Comparison of ENCODE assay signal across 1 cellular context in the genomic region with DNA sequence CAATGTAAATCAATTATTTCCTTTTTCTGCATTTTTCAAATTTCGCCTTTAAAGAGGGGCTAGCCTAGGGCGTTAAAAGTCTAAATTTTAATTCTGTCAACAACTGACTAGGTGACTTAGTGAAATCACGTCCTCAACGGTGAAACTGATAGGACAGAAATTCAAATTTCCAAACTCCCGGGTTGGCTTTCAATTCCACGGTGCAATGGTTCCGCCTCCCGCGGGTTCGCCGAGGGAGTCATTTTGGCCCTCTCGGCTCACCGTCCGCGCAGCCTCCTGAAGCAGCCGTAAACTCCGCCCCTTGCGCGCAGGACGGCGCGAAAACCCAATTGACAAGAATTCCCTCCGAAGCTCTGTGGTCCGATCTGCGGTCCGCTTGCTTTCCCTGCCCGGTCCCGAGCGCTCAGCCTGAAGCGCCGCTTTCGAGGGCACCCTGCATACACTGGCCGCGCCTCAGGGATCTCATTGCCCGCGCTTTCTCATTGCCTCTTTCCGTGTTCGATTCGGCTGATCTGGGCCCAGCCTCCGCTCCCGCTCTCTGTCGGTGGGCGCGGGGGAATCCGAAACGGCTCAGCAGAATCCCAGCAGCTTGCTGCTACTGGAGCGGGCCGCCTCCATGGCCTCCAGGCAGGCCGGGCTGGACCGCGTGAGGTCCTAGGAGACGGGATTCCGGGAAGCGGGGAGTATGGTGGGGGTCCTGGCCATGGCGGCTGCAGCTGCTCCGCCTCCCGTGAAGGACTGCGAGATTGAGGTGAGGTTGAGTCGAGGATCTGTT.
A peak's percentile ranks its signal among the peaks of the same experiment; 100 is the strongest.
TF ChIP-seq lines count a peak whose summit lies in the region.

Gene ATAD5, plus strand, starts transcription at position 304 of the 775 bp plus-strand sequence. Its CDS starts 382 bp downstream, at position 686.

TF ChIP-seq in HEK293, 187 proteins besides CTCF, POLR2A, EP300 and RAD21 (continued from another document and continues in another):
- TF ChIP-seq, protein P1, sequence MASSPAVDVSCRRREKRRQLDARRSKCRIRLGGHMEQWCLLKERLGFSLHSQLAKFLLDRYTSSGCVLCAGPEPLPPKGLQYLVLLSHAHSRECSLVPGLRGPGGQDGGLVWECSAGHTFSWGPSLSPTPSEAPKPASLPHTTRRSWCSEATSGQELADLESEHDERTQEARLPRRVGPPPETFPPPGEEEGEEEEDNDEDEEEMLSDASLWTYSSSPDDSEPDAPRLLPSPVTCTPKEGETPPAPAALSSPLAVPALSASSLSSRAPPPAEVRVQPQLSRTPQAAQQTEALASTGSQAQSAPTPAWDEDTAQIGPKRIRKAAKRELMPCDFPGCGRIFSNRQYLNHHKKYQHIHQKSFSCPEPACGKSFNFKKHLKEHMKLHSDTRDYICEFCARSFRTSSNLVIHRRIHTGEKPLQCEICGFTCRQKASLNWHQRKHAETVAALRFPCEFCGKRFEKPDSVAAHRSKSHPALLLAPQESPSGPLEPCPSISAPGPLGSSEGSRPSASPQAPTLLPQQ (tag by site-specific recombination; IDR thresholded peaks at IDR 0.05): peak; percentile 64
- TF ChIP-seq ZBTB10 (tag by site-specific recombination; IDR thresholded peaks at IDR 0.05) (no peak), ZBTB20 (tag by site-specific recombination; IDR thresholded peaks at IDR 0.05) (peak; percentile 55), ZXDB (tag by site-specific recombination; IDR thresholded peaks at IDR 0.05) (peak; percentile 81), ZNF654 (tag by site-specific recombination; IDR thresholded peaks at IDR 0.05; ENCODE audit: low read depth) (no peak), HOXD13 (CRISPR knock-in tag; IDR thresholded peaks at IDR 0.05; ENCODE audit: borderline replicate concordance) (no peak), SALL2 (tag by site-specific recombination; IDR thresholded peaks at IDR 0.05; ENCODE audit: borderline replicate concordance) (no peak), ZSCAN30 (tag by site-specific recombination; IDR thresholded peaks at IDR 0.05) (peak; percentile 63; the same call in 1 of the 2 replicates), ZNF501 (tag by site-specific recombination; IDR thresholded peaks at IDR 0.05) (peak; percentile 68; the same call in 1 of the 2 replicates), MEIS1 (CRISPR knock-in tag; IDR thresholded peaks at IDR 0.05; ENCODE audit: borderline replicate concordance) (no peak), ZBTB11 (tag by site-specific recombination; conservative IDR thresholded peaks at IDR 0.05; ENCODE audit: low read depth) (peak; percentile 84), SP3 (tag by site-specific recombination; IDR thresholded peaks at IDR 0.05) (peak; percentile 89), KLF10 (tag by site-specific recombination; IDR thresholded peaks at IDR 0.05) (peak; percentile 66; the same call in 1 of the 2 replicates), ZNF10 (tag by site-specific recombination; IDR thresholded peaks at IDR 0.05) (no peak), ZNF112 (tag by site-specific recombination; IDR thresholded peaks at IDR 0.05) (no peak), PRDM1 (tag by site-specific recombination; IDR thresholded peaks at IDR 0.05) (peak; percentile 91), MYNN (tag by site-specific recombination; IDR thresholded peaks at IDR 0.05; ENCODE audit: borderline replicate concordance) (no peak), ZNF645 (tag by site-specific recombination; IDR thresholded peaks at IDR 0.05) (no peak), ZNF48 (tag by site-specific recombination; IDR thresholded peaks at IDR 0.05) (no peak), HOXA7 (CRISPR knock-in tag; IDR thresholded peaks at IDR 0.05; ENCODE audit: borderline replicate concordance) (no peak), ZNF837 (tag by site-specific recombination; IDR thresholded peaks at IDR 0.05) (no peak), ZNF561 (tag by site-specific recombination; IDR thresholded peaks at IDR 0.05; ENCODE audit: borderline replicate concordance) (no peak; the same call in 1 of the 2 replicates), ZNF324 (tag by site-specific recombination; IDR thresholded peaks at IDR 0.05) (peak; percentile 88), ZNF114 (tag by site-specific recombination; IDR thresholded peaks at IDR 0.05) (no peak), ZNF169 (tag by site-specific recombination; IDR thresholded peaks at IDR 0.05) (no peak), SCRT2 (tag by site-specific recombination; IDR thresholded peaks at IDR 0.05) (no peak), ZNF223 (tag by site-specific recombination; IDR thresholded peaks at IDR 0.05) (no peak), SP2 (tag by site-specific recombination; IDR thresholded peaks at IDR 0.05) (peak; percentile 78), ZFP69B (tag by site-specific recombination; IDR thresholded peaks at IDR 0.05) (peak; percentile 57), ZNF354C (tag by site-specific recombination; IDR thresholded peaks at IDR 0.05; ENCODE audit: borderline replicate concordance, low read depth) (no peak), ZNF138 (tag by site-specific recombination; IDR thresholded peaks at IDR 0.05; ENCODE audit: borderline replicate concordance) (no peak), KLF9 (tag by site-specific recombination; IDR thresholded peaks at IDR 0.05; ENCODE audit: low read depth) (peak; percentile 32; the same call in 1 of the 2 replicates), SETDB1 (IDR thresholded peaks at IDR 0.05; ENCODE audit: insufficient read length, low read length) (peak; percentile 28), ZNF785 (tag by site-specific recombination; IDR thresholded peaks at IDR 0.05) (no peak), ZSCAN5A (tag by site-specific recombination; IDR thresholded peaks at IDR 0.05) (no peak; the same call in 1 of the 2 replicates), ZNF777 (tag by site-specific recombination; IDR thresholded peaks at IDR 0.05; ENCODE audit: borderline replicate concordance) (no peak; the same call in 1 of the 2 replicates), ZNF366 (tag by site-specific recombination; conservative IDR thresholded peaks at IDR 0.05) (no peak; the same call in 1 of the 2 replicates), TCF7L2 (IDR thresholded peaks at IDR 0.05; ENCODE audit: borderline replicate concordance, low read depth, low read length) (no peak)
- TF ChIP-seq, protein P2, sequence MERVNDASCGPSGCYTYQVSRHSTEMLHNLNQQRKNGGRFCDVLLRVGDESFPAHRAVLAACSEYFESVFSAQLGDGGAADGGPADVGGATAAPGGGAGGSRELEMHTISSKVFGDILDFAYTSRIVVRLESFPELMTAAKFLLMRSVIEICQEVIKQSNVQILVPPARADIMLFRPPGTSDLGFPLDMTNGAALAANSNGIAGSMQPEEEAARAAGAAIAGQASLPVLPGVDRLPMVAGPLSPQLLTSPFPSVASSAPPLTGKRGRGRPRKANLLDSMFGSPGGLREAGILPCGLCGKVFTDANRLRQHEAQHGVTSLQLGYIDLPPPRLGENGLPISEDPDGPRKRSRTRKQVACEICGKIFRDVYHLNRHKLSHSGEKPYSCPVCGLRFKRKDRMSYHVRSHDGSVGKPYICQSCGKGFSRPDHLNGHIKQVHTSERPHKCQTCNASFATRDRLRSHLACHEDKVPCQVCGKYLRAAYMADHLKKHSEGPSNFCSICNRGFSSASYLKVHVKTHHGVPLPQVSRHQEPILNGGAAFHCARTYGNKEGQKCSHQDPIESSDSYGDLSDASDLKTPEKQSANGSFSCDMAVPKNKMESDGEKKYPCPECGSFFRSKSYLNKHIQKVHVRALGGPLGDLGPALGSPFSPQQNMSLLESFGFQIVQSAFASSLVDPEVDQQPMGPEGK (tag by site-specific recombination; IDR thresholded peaks at IDR 0.05): peak; percentile 37
- TF ChIP-seq, protein P3, sequence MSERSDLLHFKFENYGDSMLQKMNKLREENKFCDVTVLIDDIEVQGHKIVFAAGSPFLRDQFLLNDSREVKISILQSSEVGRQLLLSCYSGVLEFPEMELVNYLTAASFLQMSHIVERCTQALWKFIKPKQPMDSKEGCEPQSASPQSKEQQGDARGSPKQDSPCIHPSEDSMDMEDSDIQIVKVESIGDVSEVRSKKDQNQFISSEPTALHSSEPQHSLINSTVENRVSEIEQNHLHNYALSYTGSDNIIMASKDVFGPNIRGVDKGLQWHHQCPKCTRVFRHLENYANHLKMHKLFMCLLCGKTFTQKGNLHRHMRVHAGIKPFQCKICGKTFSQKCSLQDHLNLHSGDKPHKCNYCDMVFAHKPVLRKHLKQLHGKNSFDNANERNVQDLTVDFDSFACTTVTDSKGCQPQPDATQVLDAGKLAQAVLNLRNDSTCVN (tag by site-specific recombination; optimal IDR thresholded peaks at IDR 0.05): peak; percentile 70
- TF ChIP-seq, protein P4, sequence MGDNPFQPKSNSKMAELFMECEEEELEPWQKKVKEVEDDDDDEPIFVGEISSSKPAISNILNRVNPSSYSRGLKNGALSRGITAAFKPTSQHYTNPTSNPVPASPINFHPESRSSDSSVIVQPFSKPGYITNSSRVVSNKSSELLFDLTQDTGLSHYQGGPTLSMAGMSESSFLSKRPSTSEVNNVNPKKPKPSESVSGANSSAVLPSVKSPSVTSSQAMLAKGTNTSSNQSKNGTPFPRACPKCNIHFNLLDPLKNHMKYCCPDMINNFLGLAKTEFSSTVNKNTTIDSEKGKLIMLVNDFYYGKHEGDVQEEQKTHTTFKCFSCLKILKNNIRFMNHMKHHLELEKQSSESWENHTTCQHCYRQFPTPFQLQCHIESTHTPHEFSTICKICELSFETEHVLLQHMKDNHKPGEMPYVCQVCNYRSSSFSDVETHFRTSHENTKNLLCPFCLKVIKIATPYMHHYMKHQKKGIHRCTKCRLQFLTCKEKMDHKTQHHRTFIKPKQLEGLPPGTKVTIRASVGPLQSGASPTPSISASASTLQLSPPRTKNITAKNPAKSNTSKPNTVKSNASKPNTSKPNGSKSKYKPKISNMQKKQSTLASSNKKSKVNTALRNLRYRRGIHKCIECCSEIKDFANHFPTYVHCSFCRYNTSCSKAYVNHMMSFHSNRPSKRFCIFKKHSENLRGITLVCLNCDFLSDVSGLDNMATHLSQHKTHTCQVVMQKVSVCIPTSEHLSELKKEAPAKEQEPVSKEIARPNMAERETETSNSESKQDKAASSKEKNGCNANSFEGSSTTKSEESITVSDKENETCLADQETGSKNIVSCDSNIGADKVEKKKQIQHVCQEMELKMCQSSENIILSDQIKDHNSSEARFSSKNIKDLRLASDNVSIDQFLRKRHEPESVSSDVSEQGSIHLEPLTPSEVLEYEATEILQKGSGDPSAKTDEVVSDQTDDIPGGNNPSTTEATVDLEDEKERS (tag by site-specific recombination; IDR thresholded peaks at IDR 0.05): no peak
